ENCODE assay signal across 8 cellular contexts in the genomic region with DNA sequence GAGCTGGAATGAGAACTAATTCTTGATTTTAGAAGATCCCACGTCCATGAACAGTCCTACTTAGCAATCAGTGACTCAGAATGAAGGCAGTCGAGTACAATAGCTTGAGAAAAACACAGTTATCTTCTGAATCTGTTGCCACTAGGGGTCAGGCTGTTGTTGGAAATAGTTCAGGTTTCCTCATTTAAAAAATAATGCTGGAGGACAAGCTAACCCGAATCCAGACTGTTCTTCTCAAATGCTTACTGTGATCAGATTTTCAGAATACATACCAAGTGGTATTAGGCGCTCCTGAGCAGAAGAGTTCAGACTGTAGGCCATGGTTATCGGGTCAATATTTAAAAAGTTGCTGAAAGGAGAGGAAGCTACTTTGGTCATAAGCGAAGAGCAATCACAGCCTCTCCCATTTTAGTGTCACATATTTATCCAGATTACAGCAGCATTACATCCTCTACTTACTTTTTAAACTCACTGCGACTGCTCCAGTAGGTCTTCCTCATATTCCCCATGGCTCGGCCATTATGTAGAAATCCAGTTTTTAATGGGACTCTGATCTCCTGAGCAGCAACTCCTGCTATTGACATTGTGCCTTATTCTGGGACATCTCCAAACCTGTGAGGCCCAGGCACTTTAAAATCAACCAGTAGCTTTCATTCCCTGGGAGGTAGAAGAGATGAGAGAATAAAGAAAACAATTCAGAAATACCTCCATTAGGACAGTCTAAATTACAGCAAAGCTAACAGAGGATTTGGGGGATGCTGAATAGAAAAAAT. TPM values are rescaled to one million over a fixed set of nuclear protein-coding genes. Genes with fewer than 3 reads are reported as not detected.
DNase-seq lines count a peak whose midpoint lies in the region; ATAC-seq and TF ChIP-seq lines count a peak whose summit lies in the region.

No MANE protein-coding gene starts in this region.

- H3K79me2 ChIP-seq in GM23338 (replicated peaks; ENCODE audit: insufficient read depth): peaks cover 82% of the 10 kb centered on the region

- DNase-seq in CD4-positive, CD25-positive, alpha-beta regulatory T cell: peak; percentile 9 to 73 (median 66)
- DNase-seq in GM23338 (ENCODE audit: low spot score) (peak; percentile 84), NCI-H526 treated with DMSO at 0.1 percent for 48 hours (lab: John Stamatoyannopoulos, UW) (peak; percentile 48), nucleus accumbens (lab: John Stamatoyannopoulos, UW) (peak in 31 of 56 donors; percentile 3 to 78 (median 33))
- DNase-seq in activated T-cell treated with anti-CD3 and anti-CD28 coated beads, Interleukin-2, amount 50 U/mL, for 4 hours: peak; percentile 15

- TF ChIP-seq POLR2A in gastroesophageal sphincter (IDR thresholded peaks at IDR 0.05): no peak

- peaks cover 32% of the 10 kb centered on the region for H4K20me1 ChIP-seq in GM23338 (replicated peaks; ENCODE audit: insufficient read depth)

- no peaks in the 10 kb centered on the region for H3K9me3 Mint-ChIP-seq in CD4-positive, CD25-positive, alpha-beta regulatory T cell
- H3K9me3 Mint-ChIP-seq in GM23338: no peaks in the 10 kb centered on the region
- H3K9me3 Mint-ChIP-seq in activated T-cell treated with anti-CD3 and anti-CD28 coated beads, Interleukin-2, amount 50 U/mL, for 4 hours: no peaks in the 10 kb centered on the region

- H3K27ac Mint-ChIP-seq in CD4-positive, CD25-positive, alpha-beta regulatory T cell: no peak overlapping the region
- H3K27ac Mint-ChIP-seq in GM23338: peak overlapping the region; percentile 62; the same call in 1 of the 2 replicates

- peaks cover 8% of the 10 kb centered on the region for H3K27me3 ChIP-seq in CD4-positive, CD25-positive, alpha-beta regulatory T cell (ENCODE audit: control insufficient read depth, insufficient read depth, low read length)
- H3K27me3 ChIP-seq in GM23338 (ENCODE audit: insufficient read depth) (no peaks in the 10 kb centered on the region), gastroesophageal sphincter (no peaks in the 10 kb centered on the region)

- H3K9me3 ChIP-seq in CD4-positive, CD25-positive, alpha-beta regulatory T cell (ENCODE audit: control insufficient read depth in 2 of 2, low read length in 2 of 2): no peaks in the 10 kb centered on the region
- H3K9me3 ChIP-seq in gastroesophageal sphincter: no peaks in the 10 kb centered on the region

- peaks cover 8% of the 10 kb centered on the region for H3K36me3 Mint-ChIP-seq in CD4-positive, CD25-positive, alpha-beta regulatory T cell
- H3K36me3 Mint-ChIP-seq in GM23338 (ENCODE audit: low read depth): peaks cover 44% of the 10 kb centered on the region
- H3K36me3 Mint-ChIP-seq in activated T-cell treated with anti-CD3 and anti-CD28 coated beads, Interleukin-2, amount 50 U/mL, for 4 hours (ENCODE audit: insufficient read depth): peaks cover 2% of the 10 kb centered on the region

- H3K27ac ChIP-seq in CD4-positive, CD25-positive, alpha-beta regulatory T cell (ENCODE audit: insufficient read depth, low read length, poor library complexity, severe bottlenecking): no peak overlapping the region
- 0 out of 2 replicates have a peak overlapping the region, but pooled peaks have one; percentile 22 for H3K27ac ChIP-seq in GM23338 (ENCODE audit: low read depth)
- H3K27ac ChIP-seq in gastroesophageal sphincter: peak overlapping the region; percentile 53 to 98 (median 86)

- H3K4me1 Mint-ChIP-seq in CD4-positive, CD25-positive, alpha-beta regulatory T cell: peaks cover 0 to 6% (median 1%) of the 10 kb centered on the region in 4 donors
- peaks cover 51% of the 10 kb centered on the region for H3K4me1 Mint-ChIP-seq in GM23338
- H3K4me1 Mint-ChIP-seq in activated T-cell treated with anti-CD3 and anti-CD28 coated beads, Interleukin-2, amount 50 U/mL, for 4 hours (ENCODE audit: low read depth): no peaks in the 10 kb centered on the region

- peak overlapping the region; percentile 7; the same call in 1 of the 2 replicates for H3K4me2 ChIP-seq in GM23338

- no peak for TF ChIP-seq EP300 in gastroesophageal sphincter (IDR thresholded peaks at IDR 0.05)

- H3K27me3 Mint-ChIP-seq in CD4-positive, CD25-positive, alpha-beta regulatory T cell: peaks cover 30% of the 10 kb centered on the region
- no peaks in the 10 kb centered on the region for H3K27me3 Mint-ChIP-seq in GM23338 (ENCODE audit: insufficient read depth, low read depth, poor library complexity)
- peaks cover 19% of the 10 kb centered on the region for H3K27me3 Mint-ChIP-seq in activated T-cell treated with anti-CD3 and anti-CD28 coated beads, Interleukin-2, amount 50 U/mL, for 4 hours (ENCODE audit: low read depth)

- no peak overlapping the region for H3K4me3 ChIP-seq in CD4-positive, CD25-positive, alpha-beta regulatory T cell (ENCODE audit: low read depth, low read length)
- H3K4me3 ChIP-seq in GM23338 (no peak overlapping the region), gastroesophageal sphincter (peak overlapping the region; percentile 3 to 12)

- TF ChIP-seq CTCF in GM23338 (conservative IDR thresholded peaks at IDR 0.05; ENCODE audit: low read depth in 2 of 2): peak; percentile 73 to 76
- peak; percentile 32 to 77 (median 70) for TF ChIP-seq CTCF in gastroesophageal sphincter (IDR thresholded peaks at IDR 0.05)

- peaks cover 7% of the 10 kb centered on the region; the same call in 1 of the 2 replicates for H3F3A ChIP-seq in GM23338 (replicated peaks; ENCODE audit: low read depth)

- ATAC-seq in CD4-positive, CD25-positive, alpha-beta regulatory T cell (ENCODE audit: low read depth in 2 of 2): peak; percentile 61 to 66
- peak; percentile 61 for ATAC-seq in GM23338
- ATAC-seq in activated T-cell treated with anti-CD3 and anti-CD28 coated beads, Interleukin-2, amount 50 U/mL, for 4 hours: peak; percentile 76 to 77
- peak; percentile 14 for ATAC-seq in gastroesophageal sphincter
- no peak for ATAC-seq in HG03469 (IDR thresholded peaks at IDR 0.05; ENCODE audit: unreplicated experiment)
- no peak for ATAC-seq in GM18502 (IDR thresholded peaks at IDR 0.05; ENCODE audit: poor library complexity, unreplicated experiment)

- 20 to 22% methylated on average over 8 of the region's 8 CpGs for WGBS in gastroesophageal sphincter (ENCODE audit: low coverage in 1 of 2), 2 donors

- no peaks in the 10 kb centered on the region for H3K9me2 ChIP-seq in GM23338 (ENCODE audit: insufficient read depth)

- H3K36me3 ChIP-seq in CD4-positive, CD25-positive, alpha-beta regulatory T cell (ENCODE audit: control insufficient read depth, insufficient read depth, low read length): no peaks in the 10 kb centered on the region
- peaks cover 29% of the 10 kb centered on the region for H3K36me3 ChIP-seq in GM23338 (ENCODE audit: insufficient read depth)
- H3K36me3 ChIP-seq in gastroesophageal sphincter: peaks cover 27 to 52% of the 10 kb centered on the region in 2 donors

- H3K4me1 ChIP-seq in CD4-positive, CD25-positive, alpha-beta regulatory T cell (ENCODE audit: control insufficient read depth, insufficient read depth, low read length, poor library complexity, severe bottlenecking): no peaks in the 10 kb centered on the region
- H3K4me1 ChIP-seq in GM23338 (ENCODE audit: insufficient read depth) (peaks cover 51% of the 10 kb centered on the region), gastroesophageal sphincter (peaks cover 31 to 89% (median 42%) of the 10 kb centered on the region in 3 donors)

- no peak overlapping the region for H3K4me3 Mint-ChIP-seq in CD4-positive, CD25-positive, alpha-beta regulatory T cell
- no peak overlapping the region for H3K4me3 Mint-ChIP-seq in GM23338
- H3K4me3 Mint-ChIP-seq in activated T-cell treated with anti-CD3 and anti-CD28 coated beads, Interleukin-2, amount 50 U/mL, for 4 hours: no peak overlapping the region

- H2AFZ ChIP-seq in GM23338: no peak overlapping the region

RNA-seq across cellular contexts. Expression of a gene that starts 10.9 kb away (rescaled TPM):
- total RNA-seq in CD4-positive, CD25-positive, alpha-beta regulatory T cell: 5.8 TPM
- polyA plus RNA-seq in CD4-positive, CD25-positive, alpha-beta regulatory T cell: 1 to 10 TPM in 1 of 4 donors, under 1 TPM in 2, not detected in 1; 0.37 to 1.2 (median 0.75) TPM
- total RNA-seq in GM23338 (2014; rRNA removed; shearing (Covaris generic)): 51.3 and 59.8 TPM in 2 replicates
- 19.7 and 22.9 TPM in 2 replicates for polyA plus RNA-seq in GM23338 (2016; fragmentation: Nextera tagmentation; extraction: Ambion mirVana)
- 1 to 10 TPM; 2.9 to 4.6 (median 3.3) TPM for total RNA-seq in activated T-cell treated with anti-CD3 and anti-CD28 coated beads, Interleukin-2, amount 50 U/mL, for 4 hours
- total RNA-seq in gastroesophageal sphincter: 100 to 1,000 TPM; 344 to 570 (median 393) TPM

RNA-seq across cellular contexts. Expression of a gene that starts 53.7 kb away (rescaled TPM):
- total RNA-seq in CD4-positive, CD25-positive, alpha-beta regulatory T cell: 150 TPM
- 100 to 1,000 TPM; 453 to 527 (median 478) TPM for polyA plus RNA-seq in CD4-positive, CD25-positive, alpha-beta regulatory T cell
- 178 and 184 TPM in 2 replicates for total RNA-seq in GM23338 (2014; rRNA removed; shearing (Covaris generic))
- 592 and 679 TPM in 2 replicates for polyA plus RNA-seq in GM23338 (2016; fragmentation: Nextera tagmentation; extraction: Ambion mirVana)
- 100 to 1,000 TPM; 401 to 466 (median 411) TPM for total RNA-seq in activated T-cell treated with anti-CD3 and anti-CD28 coated beads, Interleukin-2, amount 50 U/mL, for 4 hours
- 100 to 1,000 TPM; 208 to 250 (median 224) TPM for total RNA-seq in gastroesophageal sphincter

Comparison
In these comparisons a context has a peak if more than half of its experiments do, and no peak if none do; other contexts are left out.
1. ATAC-seq: peak in CD4-positive, CD25-positive, alpha-beta regulatory T cell (2 of 2), GM23338 (single experiment), activated T-cell treated with anti-CD3 and anti-CD28 coated beads, Interleukin-2, amount 50 U/mL, for 4 hours (2 of 2) and gastroesophageal sphincter (single experiment); none in HG03469 (single experiment) and GM18502 (single experiment).
2. DNase-seq: peak in every context shown above with its lines; median percentile 84 in GM23338; 66 in CD4-positive, CD25-positive, alpha-beta regulatory T cell; 48 in NCI-H526 treated with DMSO at 0.1 percent for 48 hours; 33 in nucleus accumbens; 15 in activated T-cell treated with anti-CD3 and anti-CD28 coated beads, Interleukin-2, amount 50 U/mL, for 4 hours.
3. H3K4me3 ChIP-seq: peak in gastroesophageal sphincter (2 of 2); none in CD4-positive, CD25-positive, alpha-beta regulatory T cell (single experiment) and GM23338 (single experiment).